1 cellular context compared by ENCODE assay signal in genomic region chr14:52837451-52837850, GRCh38.
TF ChIP-seq lines count a peak whose summit lies in the region.

No MANE protein-coding gene starts in this region.

TF ChIP-seq in HepG2, 621 proteins besides CTCF, POLR2A, EP300 and RAD21 (continued from another document):
- 0 out of 2 replicates have a peak, but pooled peaks have one; percentile 24 for TF ChIP-seq ARID5B (CRISPR knock-in tag; IDR thresholded peaks at IDR 0.05)
- TF ChIP-seq ZNF891 (CRISPR knock-in tag; IDR thresholded peaks at IDR 0.05): no peak
- no peak for TF ChIP-seq ZNF790 (CRISPR knock-in tag; IDR thresholded peaks at IDR 0.05; ENCODE audit: borderline replicate concordance)
- TF ChIP-seq SAFB2 (CRISPR knock-in tag; IDR thresholded peaks at IDR 0.05; ENCODE audit: borderline replicate concordance, low read depth): no peak
- no peak for TF ChIP-seq SETDB1 (CRISPR knock-in tag; IDR thresholded peaks at IDR 0.05; ENCODE audit: borderline replicate concordance)
- no peak for TF ChIP-seq HNRNPLL (IDR thresholded peaks at IDR 0.05; ENCODE audit: low read depth, low read length, poor library complexity, severe bottlenecking)
- no peak for TF ChIP-seq HOXA5 (CRISPR knock-in tag; IDR thresholded peaks at IDR 0.05)
- no peak for TF ChIP-seq SOX13 (IDR thresholded peaks at IDR 0.05)
- TF ChIP-seq SOX13 (CRISPR knock-in tag; conservative IDR thresholded peaks at IDR 0.05 in 1 of 2, IDR thresholded peaks at IDR 0.05 in 1 of 2): 0 out of 4 replicates have a peak, but pooled peaks of 1 of the 2 experiments have one; percentile 18
TF ChIP-seq in HepG2: peak in this region for 10.
